Comparison of ENCODE assay signal across 20 cellular contexts in the genomic region with DNA sequence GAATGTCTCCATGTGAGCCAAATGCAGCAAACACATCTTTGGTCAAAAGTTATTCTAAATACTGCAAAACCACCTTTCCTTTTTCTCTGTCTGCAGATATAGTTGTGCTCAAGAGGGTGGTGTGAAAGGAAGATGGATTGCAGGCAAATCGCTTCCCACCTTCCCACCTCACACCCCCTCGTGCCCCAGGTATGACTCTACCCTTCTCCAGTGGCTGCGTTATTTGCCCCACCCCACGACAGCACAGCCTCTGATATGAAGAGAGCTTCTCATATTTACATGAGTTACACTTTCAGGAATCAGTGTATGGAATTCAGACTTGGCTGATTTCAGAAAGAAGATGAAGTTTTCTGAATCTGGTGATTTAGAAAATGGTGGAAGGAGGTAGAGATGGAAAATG.
"Had no signal": no experiment of that assay in that cellular context is flagged by ENCODE, and none has a peak within 500 bp of the region (broad histone marks: within the 10 kb centered on the region; RNA-seq: fewer than 3 reads in every experiment).

No MANE protein-coding gene starts in this region.

- DNase-seq: stimulated activated CD4-positive, alpha-beta T cell treated with anti-CD3 and anti-CD28 coated beads, Interleukin-2, amount 100 ng/mL, for 48 hours; stimulated activated CD4-positive, alpha-beta T cell treated with anti-CD3 and anti-CD28 coated beads, Interleukin-4, amount 100 ng/mL, for 1 hour; stimulated activated CD4-positive, alpha-beta T cell treated with anti-CD3 and anti-CD28 coated beads, Interleukin-4, amount 100 ng/mL, for 24 hours; stimulated activated CD4-positive, alpha-beta T cell treated with anti-CD3 and anti-CD28 coated beads, Interleukin-4, amount 100 ng/mL, for 4 hours; stimulated activated CD8-positive, alpha-beta memory T cell treated with anti-CD3 and anti-CD28 coated beads, Interleukin-4, amount 100 ng/mL, for 48 hours; stimulated activated naive B cell treated with anti-CD40 and anti-IgM and Interleukin-4, amounts not matched to agents 10 μg/mL and 1 μg/mL and 100 μg/mL, for 72 hours; stimulated activated naive CD4-positive, alpha-beta T cell; stimulated activated naive CD4-positive, alpha-beta T cell treated with Interleukin-2 at 50 U/mL for 16 hours; stimulated activated naive CD8-positive, alpha-beta T cell treated with anti-CD3 and anti-CD28 coated beads, Interleukin-15, amount 100 ng/mL, for 72 hours; stimulated activated naive CD8-positive, alpha-beta T cell treated with anti-CD3 and anti-CD28 coated beads, Interleukin-15, Interleukin-2, amounts not matched to agents 100 U/mL and 50 U/mL, for 24 hours; stomach; substantia nigra; testis; thyroid gland; tibial artery; transverse colon; trophoblast cell; upper lobe of left lung; upper lobe of right lung; uterus had no signal
